ENCODE assay signal across 15 cellular contexts in genomic region chr9:76516350-76516749, GRCh38. TPM values are rescaled to one million over a fixed set of nuclear protein-coding genes. Genes with fewer than 3 reads are reported as not detected.
DNase-seq lines count a peak whose midpoint lies in the region; ATAC-seq and TF ChIP-seq lines count a peak whose summit lies in the region.
"Had no signal": no experiment of that assay in that cellular context is flagged by ENCODE, and none has a peak within 500 bp of the region (broad histone marks: within the 10 kb centered on the region; RNA-seq: fewer than 3 reads in every experiment).

No MANE protein-coding gene starts in this region.

- WGBS in heart right ventricle, 2 donors, result 43 to 54% methylated on average over 6 of the region's 6 CpGs

- H3K27me3 ChIP-seq in Karpas-422 (ENCODE audit: low read length) (no peaks in the 10 kb centered on the region), heart right ventricle (no peaks in the 10 kb centered on the region)
- H3K27me3 ChIP-seq: BLaER1 treated with 17β-estradiol and CSF1 and Interleukin-3, amounts not matched to agents 10 nM and 100 nM; right atrium auricular region; SJSA1 had no signal

- H3K79me2 ChIP-seq in Karpas-422 (ENCODE audit: low read length), result no peaks in the 10 kb centered on the region

- 0 out of 2 replicates have a peak, but pooled peaks cover 2% of the 10 kb centered on the region for H3K9me2 ChIP-seq in Karpas-422 (replicated peaks; ENCODE audit: insufficient read depth, low read length)

- H3K4me3 ChIP-seq in Karpas-422 (ENCODE audit: low read length) (no peak overlapping the region), heart right ventricle (no peak overlapping the region)
- H3K4me3 ChIP-seq: BLaER1 treated with 17β-estradiol and CSF1 and Interleukin-3, amounts not matched to agents 10 nM and 100 nM; right atrium auricular region; SJSA1 had no signal

- intact Hi-C loops in heart right ventricle (cut with DNase I), result no loop called here

- H3K9ac ChIP-seq in Karpas-422 (ENCODE audit: low read length), result no peak overlapping the region
- H3K9ac ChIP-seq: BLaER1 treated with 17β-estradiol and CSF1 and Interleukin-3, amounts not matched to agents 10 nM and 100 nM had no signal

- H4K20me1 ChIP-seq in Karpas-422 (ENCODE audit: insufficient read depth, low read depth, low read length), result no peaks in the 10 kb centered on the region
- H4K20me1 ChIP-seq: BLaER1 treated with 17β-estradiol and CSF1 and Interleukin-3, amounts not matched to agents 10 nM and 100 nM had no signal

- H3K9me3 Mint-ChIP-seq in central memory CD8-positive, alpha-beta T cell, result no peaks in the 10 kb centered on the region
- H3K9me3 Mint-ChIP-seq: activated T-cell treated with anti-CD3 and anti-CD28 coated beads, Interleukin-2, amount 50 U/mL, for 72 hours had no signal

- peak; percentile 52 for ATAC-seq in central memory CD8-positive, alpha-beta T cell (replicated peaks; ENCODE audit: extremely low read depth, poor library complexity, severe bottlenecking)
- no peak for ATAC-seq in HG03342 (IDR thresholded peaks at IDR 0.05; ENCODE audit: unreplicated experiment)
- ATAC-seq in heart right ventricle, result no peak

- H3K36me3 Mint-ChIP-seq in central memory CD8-positive, alpha-beta T cell (ENCODE audit: insufficient read depth), result no peaks in the 10 kb centered on the region

- peak; percentile 30 for DNase-seq in Ammon's horn (ENCODE audit: low spot score)
- DNase-seq in EH (ENCODE audit: low read depth), result peak; percentile 19
- DNase-seq in Karpas-422, result peak; percentile 55
- DNase-seq in central memory CD8-positive, alpha-beta T cell (ENCODE audit: low spot score in 2 of 2), result no peak
- DNase-seq in activated T-cell treated with anti-CD3 and anti-CD28 coated beads, Interleukin-2, amount 50 U/mL, for 48 hours, result no peak
- no peak for DNase-seq in heart right ventricle
- no peak for DNase-seq in occipital lobe (lab: John Stamatoyannopoulos, UW)
- DNase-seq: activated B cell treated with CpG ODN at 0.5 μM for 24 hours, kidney glomerular epithelial cell, naive B cell had no signal

- H3K27me3 Mint-ChIP-seq in central memory CD8-positive, alpha-beta T cell, result no peaks in the 10 kb centered on the region
- H3K27me3 Mint-ChIP-seq: naive B cell had no signal

- H3K9me3 ChIP-seq in Karpas-422 (ENCODE audit: low read length) (no peaks in the 10 kb centered on the region), heart right ventricle (peaks cover 0 to 10% (median 0%) of the 10 kb centered on the region in 11 donors)
- H3K9me3 ChIP-seq: right atrium auricular region, SJSA1 had no signal

- no peak overlapping the region for H3K4me3 Mint-ChIP-seq in central memory CD8-positive, alpha-beta T cell
- H3K4me3 Mint-ChIP-seq: activated B cell treated with CpG ODN at 0.5 μM for 24 hours, naive B cell had no signal

- H3K4me2 ChIP-seq in Karpas-422 (ENCODE audit: low read depth, low read length, poor library complexity, severe bottlenecking), result no peak overlapping the region

- no peak overlapping the region for H3K27ac ChIP-seq in Karpas-422 (ENCODE audit: low read length)
- no peak overlapping the region for H3K27ac ChIP-seq in heart right ventricle
- H3K27ac ChIP-seq: BLaER1 treated with 17β-estradiol and CSF1 and Interleukin-3, amounts not matched to agents 10 nM and 100 nM; right atrium auricular region; SJSA1 had no signal

- H3K4me1 ChIP-seq in Karpas-422 (ENCODE audit: low read length), result no peaks in the 10 kb centered on the region
- no peaks in the 10 kb centered on the region for H3K4me1 ChIP-seq in heart right ventricle
- H3K4me1 ChIP-seq: right atrium auricular region had no signal

- H3K36me3 ChIP-seq in Karpas-422 (ENCODE audit: insufficient read depth, low read length) (no peaks in the 10 kb centered on the region), heart right ventricle (peaks cover 0 to 3% (median 0%) of the 10 kb centered on the region in 9 donors)
- H3K36me3 ChIP-seq: right atrium auricular region, SJSA1 had no signal

- no peak for TF ChIP-seq CTCF in heart right ventricle (IDR thresholded peaks at IDR 0.05)

- H3K27ac Mint-ChIP-seq in central memory CD8-positive, alpha-beta T cell (ENCODE audit: low read depth), result no peak overlapping the region
- H3K27ac Mint-ChIP-seq: activated B cell treated with CpG ODN at 0.5 μM for 24 hours; activated T-cell treated with anti-CD3 and anti-CD28 coated beads, Interleukin-2, amount 50 U/mL, for 72 hours had no signal

- H3K4me1 Mint-ChIP-seq in central memory CD8-positive, alpha-beta T cell, result peaks cover 6% of the 10 kb centered on the region

- no peak overlapping the region for H2AFZ ChIP-seq in Karpas-422 (ENCODE audit: low read length)

RNA-seq across cellular contexts. Expression of gene GCNT1, which starts 57.4 kb away (rescaled TPM):
- total RNA-seq in Karpas-422 (2014; rRNA removed; shearing (Covaris generic); ENCODE audit: low replicate concordance), result 10.8 and 13.1 TPM in 2 replicates
- 1 to 10 TPM in 8 of 10 donors, under 1 TPM in 2; 0.66 to 8.1 (median 2.3) TPM for total RNA-seq in heart right ventricle
- 1 to 10 TPM in 1 of 2 donors, under 1 TPM in 1; 0.91 to 1.5 TPM for polyA plus RNA-seq in heart right ventricle
- 4.4 TPM for total RNA-seq in occipital lobe

Comparison
In these comparisons a context has a peak if more than half of its experiments do, and no peak if none do; other contexts are left out.
1. DNase-seq: peak in Ammon's horn (single experiment), EH (single experiment) and Karpas-422 (single experiment); none in central memory CD8-positive, alpha-beta T cell (0 of 2), activated T-cell treated with anti-CD3 and anti-CD28 coated beads, Interleukin-2, amount 50 U/mL, for 48 hours (0 of 2), heart right ventricle (0 of 2) and occipital lobe (single experiment).